Comparison of ENCODE assay signal across 1 cellular context in genomic region chr2:9753276-9753600, GRCh38.
TF ChIP-seq lines count a peak whose summit lies in the region.

No MANE protein-coding gene starts in this region.

TF ChIP-seq in K562, 482 proteins besides CTCF, POLR2A, EP300 and RAD21 (continued from another document and continues in another):
- no peak for TF ChIP-seq ELK1 (CRISPR knock-in tag; IDR thresholded peaks at IDR 0.05)
- TF ChIP-seq SMARCE1 (IDR thresholded peaks at IDR 0.05) = peak; percentile 85
- no peak for TF ChIP-seq HDAC6 (IDR thresholded peaks at IDR 0.05; ENCODE audit: low read depth, low read length)
- peak; percentile 75 for TF ChIP-seq FOSL1 (tag; conservative IDR thresholded peaks at IDR 0.05)
- TF ChIP-seq NR1H2 (CRISPR knock-in tag; IDR thresholded peaks at IDR 0.05) = no peak
- no peak for TF ChIP-seq TAF7 (tag; IDR thresholded peaks at IDR 0.05)
- TF ChIP-seq ELK3 (CRISPR knock-in tag; IDR thresholded peaks at IDR 0.05) = no peak
- TF ChIP-seq SUPT5H (IDR thresholded peaks at IDR 0.05) = no peak
- no peak for TF ChIP-seq PHB (CRISPR knock-in tag; IDR thresholded peaks at IDR 0.05)
- no peak for TF ChIP-seq ZNF217 (CRISPR knock-in tag; IDR thresholded peaks at IDR 0.05)
- no peak for TF ChIP-seq ETV6 (IDR thresholded peaks at IDR 0.05; ENCODE audit: borderline replicate concordance in 1 of 2, low read depth in 2 of 2, low read length in 1 of 2)
- TF ChIP-seq ETV6 (CRISPR knock-in tag; IDR thresholded peaks at IDR 0.05; ENCODE audit: borderline replicate concordance) = no peak
- TF ChIP-seq CTBP1 (IDR thresholded peaks at IDR 0.05; ENCODE audit: borderline replicate concordance) = peak; percentile 70; the same call in 1 of the 2 replicates
- no peak for TF ChIP-seq ZNF589 (CRISPR knock-in tag; IDR thresholded peaks at IDR 0.05; ENCODE audit: low read depth)
- TF ChIP-seq NUFIP1 (IDR thresholded peaks at IDR 0.05; ENCODE audit: partially characterized antibody) = no peak
- no peak for TF ChIP-seq EHMT2 (IDR thresholded peaks at IDR 0.05)
- no peak for TF ChIP-seq ZBTB17 (CRISPR knock-in tag; IDR thresholded peaks at IDR 0.05)
- no peak for TF ChIP-seq RNF219 (CRISPR knock-in tag; IDR thresholded peaks at IDR 0.05)
- TF ChIP-seq RBBP5 (IDR thresholded peaks at IDR 0.05; ENCODE audit: borderline replicate concordance, insufficient read depth, low read length, poor library complexity, severe bottlenecking) = no peak
- no peak for TF ChIP-seq CCNT2 (IDR thresholded peaks at IDR 0.05; ENCODE audit: borderline replicate concordance, extremely low read depth, insufficient read length, low read depth, low read length)
- peak; percentile 70; the same call in 1 of the 2 replicates for TF ChIP-seq TFAP4 (CRISPR knock-in tag; IDR thresholded peaks at IDR 0.05; ENCODE audit: borderline replicate concordance)
- TF ChIP-seq ZKSCAN1 (IDR thresholded peaks at IDR 0.05; ENCODE audit: low read depth, low read length) = no peak; the same call in 1 of the 2 replicates
- TF ChIP-seq ZBTB9 (CRISPR knock-in tag; IDR thresholded peaks at IDR 0.05) = 0 out of 2 replicates have a peak, but pooled peaks have one; percentile 32
- no peak for TF ChIP-seq ZNF778 (CRISPR knock-in tag; IDR thresholded peaks at IDR 0.05)
- TF ChIP-seq GTF2F1 (IDR thresholded peaks at IDR 0.05; ENCODE audit: low read depth, low read length) = no peak
- no peak for TF ChIP-seq ZNF76 (CRISPR knock-in tag; IDR thresholded peaks at IDR 0.05; ENCODE audit: borderline replicate concordance)
- TF ChIP-seq ZNF23 (CRISPR knock-in tag; IDR thresholded peaks at IDR 0.05) = no peak
- TF ChIP-seq MAZ (CRISPR knock-in tag; conservative IDR thresholded peaks at IDR 0.05 in 1 of 2, IDR thresholded peaks at IDR 0.05 in 1 of 2) = 0 out of 4 replicates have a peak, but pooled peaks of 1 of the 2 experiments have one; percentile 24
- TF ChIP-seq ID3 (CRISPR knock-in tag; IDR thresholded peaks at IDR 0.05) = no peak
- no peak for TF ChIP-seq ID3 (tag; IDR thresholded peaks at IDR 0.05)
- no peak for TF ChIP-seq ETV5 (CRISPR knock-in tag; IDR thresholded peaks at IDR 0.05; ENCODE audit: low read depth)
- no peak for TF ChIP-seq ZBTB11 (CRISPR knock-in tag; IDR thresholded peaks at IDR 0.05)
- peak; percentile 53; the same call in 1 of the 2 replicates for TF ChIP-seq FOXM1 (IDR thresholded peaks at IDR 0.05; ENCODE audit: low read depth)
- no peak for TF ChIP-seq FOXM1 (CRISPR knock-in tag; IDR thresholded peaks at IDR 0.05; ENCODE audit: low read depth)
- TF ChIP-seq IRF1 (CRISPR knock-in tag; IDR thresholded peaks at IDR 0.05; ENCODE audit: borderline replicate concordance) = no peak
- peak in 1 of 2 experiments; percentile 81; a peak in 2 of 4 replicates for TF ChIP-seq HDAC1 (IDR thresholded peaks at IDR 0.05)
- no peak for TF ChIP-seq HDGF (IDR thresholded peaks at IDR 0.05)
- no peak for TF ChIP-seq KAT7 (CRISPR knock-in tag; IDR thresholded peaks at IDR 0.05; ENCODE audit: borderline replicate concordance)
- no peak for TF ChIP-seq ZNF263 (CRISPR knock-in tag; IDR thresholded peaks at IDR 0.05; ENCODE audit: borderline replicate concordance)
- TF ChIP-seq ZNF764 (CRISPR knock-in tag; IDR thresholded peaks at IDR 0.05; ENCODE audit: low read depth) = no peak
- TF ChIP-seq HSF4 (CRISPR knock-in tag; IDR thresholded peaks at IDR 0.05; ENCODE audit: borderline replicate concordance) = no peak
- no peak for TF ChIP-seq ZFP30 (CRISPR knock-in tag; IDR thresholded peaks at IDR 0.05; ENCODE audit: borderline replicate concordance)
- no peak for TF ChIP-seq ILF3 (IDR thresholded peaks at IDR 0.05; ENCODE audit: borderline replicate concordance)
- peak; percentile 81 to 95 for TF ChIP-seq KDM1A (IDR thresholded peaks at IDR 0.05)
- TF ChIP-seq CSDE1 (IDR thresholded peaks at IDR 0.05) = no peak
- no peak for TF ChIP-seq HES1 (IDR thresholded peaks at IDR 0.05; ENCODE audit: low read depth)
- TF ChIP-seq NKRF (IDR thresholded peaks at IDR 0.05; ENCODE audit: borderline replicate concordance) = no peak
- peak; percentile 38 to 81; a peak in 3 of 4 replicates for TF ChIP-seq RCOR1 (IDR thresholded peaks at IDR 0.05; ENCODE audit: borderline replicate concordance in 1 of 2, low read depth in 2 of 2, low read length in 2 of 2)
- peak; percentile 48; the same call in 1 of the 2 replicates for TF ChIP-seq LEF1 (IDR thresholded peaks at IDR 0.05)
- no peak; the same call in 1 of the 2 replicates for TF ChIP-seq TOE1 (IDR thresholded peaks at IDR 0.05; ENCODE audit: borderline replicate concordance)
- no peak for TF ChIP-seq TOE1 (CRISPR knock-in tag; IDR thresholded peaks at IDR 0.05; ENCODE audit: borderline replicate concordance, low read depth)
- TF ChIP-seq XRCC3 (IDR thresholded peaks at IDR 0.05) = no peak
- TF ChIP-seq SP1 (CRISPR knock-in tag; IDR thresholded peaks at IDR 0.05) = peak; percentile 55
- TF ChIP-seq NFXL1 (CRISPR knock-in tag; IDR thresholded peaks at IDR 0.05) = no peak
- TF ChIP-seq GTF2B (IDR thresholded peaks at IDR 0.05; ENCODE audit: extremely low read depth, insufficient read length) = no peak
- TF ChIP-seq MED1 (CRISPR knock-in tag; IDR thresholded peaks at IDR 0.05; ENCODE audit: borderline replicate concordance) = no peak
- no peak for TF ChIP-seq MCM3 (IDR thresholded peaks at IDR 0.05)
